ENCODE assay signal across 24 cellular contexts in genomic region chr6:153698001-153698400, GRCh38.
"Had no signal": no experiment of that assay in that cellular context is flagged by ENCODE, and none has a peak within 500 bp of the region (broad histone marks: within the 10 kb centered on the region; RNA-seq: fewer than 3 reads in every experiment).

No MANE protein-coding gene starts in this region.

- DNase-seq: activated CD4-positive, alpha-beta T cell treated with anti-CD3 and anti-CD28 coated beads, Interleukin-2, amount 10 ng/mL, durations not matched to agents 7 days and 5 days; activated CD4-positive, alpha-beta T cell treated with anti-CD3 and anti-CD28 coated beads, Interleukin-2, amount 50 U/mL, for 48 hours; activated CD8-positive, alpha-beta T cell treated with anti-CD3 and anti-CD28 coated beads, Interleukin-2, amount 10 ng/mL, durations not matched to agents 7 days and 5 days; activated gamma-delta T cell treated with Interleukin-2 at 50 U/mL for 16 hours; activated naive CD4-positive, alpha-beta T cell treated with anti-CD3 and anti-CD28 coated beads for 36 hours; activated T-cell treated with anti-CD3 and anti-CD28 coated beads, Interleukin-2, amount 50 U/mL, for 24 hours; body of pancreas; cerebellar nuclear complex; MV-4-11; NCI-H1092; NCI-H1436 treated with DMSO at 0.1 percent for 48 hours; NCI-H1694 treated with DMSO at 0.1 percent for 48 hours; NCI-H2029; NCI-H345; NCI-H524 treated with DMSO at 0.1 percent for 48 hours; Peyer's patch; RPMI8226; SIG-M5; T1000 had no signal

- H3K36me3 ChIP-seq: adrenal gland, breast epithelium, Peyer's patch had no signal

- H3K27me3 ChIP-seq: adrenal gland, body of pancreas, breast epithelium, Peyer's patch had no signal

- H3K9me3 ChIP-seq: adrenal gland, body of pancreas, breast epithelium, Peyer's patch had no signal

- H3K27ac Mint-ChIP-seq: activated CD4-positive, alpha-beta T cell treated with anti-CD3 and anti-CD28 coated beads, Interleukin-2, amount 10 ng/mL, durations not matched to agents 7 days and 5 days; activated CD8-positive, alpha-beta T cell treated with anti-CD3 and anti-CD28 coated beads, Interleukin-2, amount 10 ng/mL, durations not matched to agents 7 days and 5 days; activated naive CD4-positive, alpha-beta T cell treated with anti-CD3 and anti-CD28 coated beads for 36 hours; activated naive CD4-positive, alpha-beta T cell treated with anti-CD3 and anti-CD28 coated beads, Interleukin-2, amount 50 U/mL, for 72 hours; activated T-cell treated with anti-CD3 and anti-CD28 coated beads, Interleukin-2, amount 50 U/mL, for 24 hours; activated T-helper 2 cell treated with anti-CD3 and anti-CD28 coated beads, Interferon-gamma antibody, Interleukin-2, Interleukin-4, amounts not matched to agents 10 μg/mL and 5 μg/mL and 100 μg/mL, durations not matched to agents 14 hours and 24 hours and 36 hours had no signal

- H3K9me3 Mint-ChIP-seq: activated CD4-positive, alpha-beta T cell treated with anti-CD3 and anti-CD28 coated beads, Interleukin-2, amount 10 ng/mL, durations not matched to agents 7 days and 5 days; activated naive CD4-positive, alpha-beta T cell treated with anti-CD3 and anti-CD28 coated beads for 36 hours; activated T-cell treated with anti-CD3 and anti-CD28 coated beads, Interleukin-2, amount 50 U/mL, for 24 hours; activated T-helper 2 cell treated with anti-CD3 and anti-CD28 coated beads, Interferon-gamma antibody, Interleukin-2, Interleukin-4, amounts not matched to agents 10 μg/mL and 5 μg/mL and 100 μg/mL, durations not matched to agents 14 hours and 24 hours and 36 hours had no signal

- H3K27ac ChIP-seq: adrenal gland, body of pancreas, breast epithelium, KMS-11, Peyer's patch had no signal

- H3K4me3 ChIP-seq: adrenal gland, body of pancreas, breast epithelium, Peyer's patch had no signal

- H3K4me3 Mint-ChIP-seq: activated CD4-positive, alpha-beta T cell treated with anti-CD3 and anti-CD28 coated beads, Interleukin-2, amount 10 ng/mL, durations not matched to agents 7 days and 5 days; activated CD8-positive, alpha-beta T cell treated with anti-CD3 and anti-CD28 coated beads, Interleukin-2, amount 10 ng/mL, durations not matched to agents 7 days and 5 days; activated naive CD4-positive, alpha-beta T cell treated with anti-CD3 and anti-CD28 coated beads for 36 hours; activated T-cell treated with anti-CD3 and anti-CD28 coated beads, Interleukin-2, amount 50 U/mL, for 24 hours had no signal

- H3K4me2 ChIP-seq: KMS-11 had no signal

- H3K4me1 ChIP-seq: adrenal gland, body of pancreas, breast epithelium, Peyer's patch had no signal

- H3K36me3 Mint-ChIP-seq: activated naive CD4-positive, alpha-beta T cell treated with anti-CD3 and anti-CD28 coated beads, Interleukin-2, amount 50 U/mL, for 72 hours had no signal

- H3K27me3 Mint-ChIP-seq: activated CD4-positive, alpha-beta T cell treated with anti-CD3 and anti-CD28 coated beads, Interleukin-2, amount 10 ng/mL, durations not matched to agents 7 days and 5 days; activated T-cell treated with anti-CD3 and anti-CD28 coated beads, Interleukin-2, amount 50 U/mL, for 24 hours had no signal

- H3K9ac ChIP-seq: KMS-11 had no signal

- H3K4me1 Mint-ChIP-seq: activated CD4-positive, alpha-beta T cell treated with anti-CD3 and anti-CD28 coated beads, Interleukin-2, amount 10 ng/mL, durations not matched to agents 7 days and 5 days had no signal
